In genomic region chr2:181472990-181473389, GRCh38 we compare ENCODE assay signal across 18 cellular contexts. TPM values are rescaled to one million over a fixed set of nuclear protein-coding genes. Genes with fewer than 3 reads are reported as not detected.
DNase-seq lines count a peak whose midpoint lies in the region; ATAC-seq lines count a peak whose summit lies in the region.
"Had no signal": no experiment of that assay in that cellular context is flagged by ENCODE, and none has a peak within 500 bp of the region (broad histone marks: within the 10 kb centered on the region; RNA-seq: fewer than 3 reads in every experiment).

No MANE protein-coding gene starts in this region.

- H3K4me1 ChIP-seq in CD8-positive, alpha-beta memory T cell (ENCODE audit: insufficient read depth, low read length), result peaks cover 51% of the 10 kb centered on the region

- peaks cover 53% of the 10 kb centered on the region for H3K4me1 Mint-ChIP-seq in activated CD4-positive, alpha-beta T cell treated with anti-CD3 and anti-CD28 coated beads for 36 hours
- peaks cover 78 to 99% (median 91%) of the 10 kb centered on the region in 3 donors for H3K4me1 Mint-ChIP-seq in CD8-positive, alpha-beta memory T cell
- H3K4me1 Mint-ChIP-seq in activated T-helper 17 cell treated with anti-CD3 and anti-CD28 coated beads, Interleukin-2, amount 50 U/mL, for 72 hours, result peaks cover 42% of the 10 kb centered on the region
- peaks cover 44 to 63% (median 54%) of the 10 kb centered on the region in 3 donors for H3K4me1 Mint-ChIP-seq in naive B cell
- H3K4me1 Mint-ChIP-seq: mesothelial cell of epicardium had no signal

- no peak for DNase-seq in activated CD4-positive, alpha-beta T cell treated with anti-CD3 and anti-CD28 coated beads for 36 hours
- no peak for DNase-seq in activated CD4-positive, alpha-beta T cell treated with anti-CD3 and anti-CD28 coated beads, Interleukin-2, amount 50 U/mL, for 4 hours
- no peak for DNase-seq in CD8-positive, alpha-beta memory T cell
- DNase-seq in naive B cell (no peak), AG08395 (ENCODE audit: low spot score) (no peak), NCI-H1105 (lab: John Stamatoyannopoulos, UW) (no peak)
- DNase-seq: activated CD8-positive, alpha-beta memory T cell treated with anti-CD3 and anti-CD28 coated beads, Interleukin-2, amount 50 U/mL, for 4 hours; amygdala; foreskin fibroblast; hypothalamus; left cardiac atrium; MM.1S; NCI-H187 had no signal

- H3K4me3 Mint-ChIP-seq in activated CD4-positive, alpha-beta T cell treated with anti-CD3 and anti-CD28 coated beads for 36 hours, result no peak overlapping the region
- H3K4me3 Mint-ChIP-seq in CD8-positive, alpha-beta memory T cell, result peak overlapping the region; percentile 18 to 76 (median 66)
- peak overlapping the region; percentile 75 for H3K4me3 Mint-ChIP-seq in activated T-helper 17 cell treated with anti-CD3 and anti-CD28 coated beads, Interleukin-2, amount 50 U/mL, for 72 hours
- H3K4me3 Mint-ChIP-seq in naive B cell, result peak overlapping the region in 2 of 8 donors; percentile 15 to 25
- H3K4me3 Mint-ChIP-seq: mesothelial cell of epicardium, WTC11 had no signal

- peaks cover 27% of the 10 kb centered on the region for H3K36me3 ChIP-seq in CD8-positive, alpha-beta memory T cell (ENCODE audit: insufficient read depth, low read length)

- no peaks in the 10 kb centered on the region for H3K27me3 Mint-ChIP-seq in activated CD4-positive, alpha-beta T cell treated with anti-CD3 and anti-CD28 coated beads for 36 hours
- H3K27me3 Mint-ChIP-seq in CD8-positive, alpha-beta memory T cell, result no peaks in the 10 kb centered on the region
- no peaks in the 10 kb centered on the region for H3K27me3 Mint-ChIP-seq in activated T-helper 17 cell treated with anti-CD3 and anti-CD28 coated beads, Interleukin-2, amount 50 U/mL, for 72 hours
- no peaks in the 10 kb centered on the region for H3K27me3 Mint-ChIP-seq in naive B cell

- intact Hi-C loops in activated CD4-positive, alpha-beta T cell treated with anti-CD3 and anti-CD28 coated beads for 36 hours (cut with DNase I, micrococcal nuclease), result loop anchor here in 1 of 2 experiments (2.0 kb wide), 1 partner anchor 242 kb away; no protein-coding TSS in a partner anchor

- no peak overlapping the region for H3K27ac ChIP-seq in CD8-positive, alpha-beta memory T cell (ENCODE audit: low read depth, low read length)

- CTCF ChIA-PET in activated CD4-positive, alpha-beta T cell treated with anti-CD3 and anti-CD28 coated beads for 36 hours (lab: Charles Lee), result no interaction called here
- CTCF ChIA-PET in CD8-positive, alpha-beta memory T cell (lab: Charles Lee), result interaction anchor here (1.0 to 5.6 kb wide), 2 partner anchors 15 to 160 kb away, joined by 3 to 22 read pairs; partner anchors contain the start of gene ITGA4

- peaks cover 2% of the 10 kb centered on the region for H3K9me3 Mint-ChIP-seq in activated CD4-positive, alpha-beta T cell treated with anti-CD3 and anti-CD28 coated beads for 36 hours (ENCODE audit: low read depth)
- peaks cover 0 to 3% (median 0%) of the 10 kb centered on the region in 5 donors for H3K9me3 Mint-ChIP-seq in CD8-positive, alpha-beta memory T cell
- no peaks in the 10 kb centered on the region for H3K9me3 Mint-ChIP-seq in activated T-helper 17 cell treated with anti-CD3 and anti-CD28 coated beads, Interleukin-2, amount 50 U/mL, for 72 hours
- H3K9me3 Mint-ChIP-seq in naive B cell, result peaks cover 0 to 3% (median 0%) of the 10 kb centered on the region in 7 donors
- H3K9me3 Mint-ChIP-seq: mesothelial cell of epicardium had no signal

- H3K9me3 ChIP-seq in CD8-positive, alpha-beta memory T cell (ENCODE audit: low read length), result no peaks in the 10 kb centered on the region

- no peak overlapping the region for H3K4me3 ChIP-seq in CD8-positive, alpha-beta memory T cell (ENCODE audit: low read length)

- POLR2A ChIA-PET in activated CD4-positive, alpha-beta T cell treated with anti-CD3 and anti-CD28 coated beads for 36 hours (lab: Charles Lee), result no interaction called here
- POLR2A ChIA-PET in CD8-positive, alpha-beta memory T cell (lab: Charles Lee), result no interaction called here

- peak overlapping the region; percentile 44 for H3K27ac Mint-ChIP-seq in activated CD4-positive, alpha-beta T cell treated with anti-CD3 and anti-CD28 coated beads for 36 hours
- H3K27ac Mint-ChIP-seq in CD8-positive, alpha-beta memory T cell, result peak overlapping the region; percentile 49 to 89 (median 86)
- H3K27ac Mint-ChIP-seq in activated T-helper 17 cell treated with anti-CD3 and anti-CD28 coated beads, Interleukin-2, amount 50 U/mL, for 72 hours, result peak overlapping the region; percentile 93
- H3K27ac Mint-ChIP-seq in naive B cell, result peak overlapping the region in 5 of 6 donors; percentile 39 to 89 (median 80)
- H3K27ac Mint-ChIP-seq: mesothelial cell of epicardium, WTC11 had no signal

- no peak for ATAC-seq in activated CD4-positive, alpha-beta T cell treated with anti-CD3 and anti-CD28 coated beads for 36 hours
- ATAC-seq in activated T-helper 17 cell treated with anti-CD3 and anti-CD28 coated beads, Interleukin-2, amount 50 U/mL, for 72 hours (replicated peaks), result no peak
- no peak for ATAC-seq in naive B cell (ENCODE audit: low read depth in 2 of 2)
- no peak for ATAC-seq in GM19395 (IDR thresholded peaks at IDR 0.05; ENCODE audit: unreplicated experiment)
- ATAC-seq: left cardiac atrium, right cardiac atrium, WTC11 had no signal

- H3K36me3 Mint-ChIP-seq in activated CD4-positive, alpha-beta T cell treated with anti-CD3 and anti-CD28 coated beads for 36 hours (ENCODE audit: low read depth), result peaks cover 55% of the 10 kb centered on the region
- H3K36me3 Mint-ChIP-seq in CD8-positive, alpha-beta memory T cell, result peaks cover 38 to 91% (median 42%) of the 10 kb centered on the region in 3 donors
- H3K36me3 Mint-ChIP-seq in activated T-helper 17 cell treated with anti-CD3 and anti-CD28 coated beads, Interleukin-2, amount 50 U/mL, for 72 hours (ENCODE audit: low read depth), result peaks cover 96% of the 10 kb centered on the region
- H3K36me3 Mint-ChIP-seq in naive B cell, result peaks cover 32 to 45% of the 10 kb centered on the region in 2 donors
- H3K36me3 Mint-ChIP-seq: mesothelial cell of epicardium, WTC11 had no signal

- no peaks in the 10 kb centered on the region for H3K27me3 ChIP-seq in CD8-positive, alpha-beta memory T cell (ENCODE audit: insufficient read depth, low read length, poor library complexity, severe bottlenecking)

RNA-seq across cellular contexts. Expression of gene ITGA4, which starts 15.8 kb away (rescaled TPM):
- total RNA-seq in activated CD4-positive, alpha-beta T cell treated with anti-CD3 and anti-CD28 coated beads for 36 hours, result 10 to 100 TPM; 27.7 to 33.6 TPM
- 100 to 1,000 TPM; 142 TPM for total RNA-seq in CD8-positive, alpha-beta memory T cell
- polyA plus RNA-seq in CD8-positive, alpha-beta memory T cell, result 212 TPM
- total RNA-seq in activated T-helper 17 cell treated with anti-CD3 and anti-CD28 coated beads, Interleukin-2, amount 50 U/mL, for 72 hours, result 100 to 1,000 TPM in 1 of 2 donors, 10 to 100 TPM in 1; 63.3 to 196 TPM
- polyA plus RNA-seq in naive B cell (ENCODE audit: low read depth in 6 of 6), result 100 to 1,000 TPM; 129 to 160 (median 153) TPM
